In the genomic region with DNA sequence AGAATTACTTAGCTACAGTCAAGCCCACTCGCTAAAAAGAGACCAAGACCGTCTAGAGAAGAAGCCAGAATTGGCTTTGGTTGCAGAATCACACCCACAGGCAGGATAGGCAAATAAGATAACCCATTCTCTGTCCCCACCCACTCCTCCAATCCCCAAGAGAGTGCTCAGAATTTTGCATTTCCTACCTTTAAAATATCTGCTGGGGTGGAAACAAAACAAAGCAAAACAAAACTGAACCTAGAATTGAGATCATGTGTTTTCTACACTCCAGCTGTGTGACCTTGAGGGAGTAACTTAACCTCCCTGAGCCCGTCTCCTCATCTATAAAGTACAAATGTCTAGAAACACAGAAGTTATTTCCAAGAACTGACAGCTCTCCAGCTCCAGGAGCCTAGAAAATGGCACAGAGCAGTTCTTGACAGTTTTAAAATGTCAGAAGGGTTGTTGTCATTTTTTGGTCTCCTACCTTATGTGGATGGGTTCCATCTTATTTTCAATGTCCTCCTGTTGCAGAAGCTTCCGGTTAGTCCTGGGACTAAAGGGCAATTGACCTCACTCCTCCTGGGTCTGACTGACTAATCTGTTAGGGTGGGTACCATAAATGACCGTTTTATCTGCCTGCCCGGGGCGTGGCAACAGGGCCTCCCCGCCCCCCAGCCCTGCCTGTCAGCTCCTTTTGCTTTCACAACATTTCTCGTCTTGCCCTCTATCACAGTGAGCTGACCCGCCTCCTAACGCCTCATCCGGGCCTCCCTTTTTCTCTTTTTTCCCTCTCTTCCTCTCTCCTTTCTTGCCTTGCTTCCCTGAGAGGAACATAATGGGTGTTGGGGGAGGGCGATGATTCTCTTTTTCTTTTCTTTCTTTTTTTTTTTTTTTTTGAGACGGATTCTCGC, we compare ENCODE assay signal across 8 cellular contexts.
A peak's percentile ranks its signal among the peaks of the same experiment; 100 is the strongest.
DNase-seq lines count a peak whose midpoint lies in the region; ATAC-seq and TF ChIP-seq lines count a peak whose summit lies in the region.

No MANE protein-coding gene starts in this region.

- H3K4me3 ChIP-seq in mammary epithelial cell (replicated peaks in 1 of 3; ENCODE audit: insufficient read depth in 1 of 3, low read depth in 2 of 3, low read length in 3 of 3) (no peak overlapping the region), osteoblast (ENCODE audit: insufficient read depth, low read length) (no peak overlapping the region), testis (no peak overlapping the region)

- H4K20me1 ChIP-seq in mammary epithelial cell (ENCODE audit: insufficient read depth, low read length) (no peaks in the 10 kb centered on the region), osteoblast (ENCODE audit: insufficient read depth, low read length) (no peaks in the 10 kb centered on the region)

- no peak for TF ChIP-seq CTCF in mammary epithelial cell (conservative IDR thresholded peaks at IDR 0.05 in 1 of 2, IDR thresholded peaks at IDR 0.05 in 1 of 2; ENCODE audit: extremely low read depth in 1 of 2, insufficient read depth in 1 of 2, low read depth in 1 of 2, low read length in 2 of 2)
- TF ChIP-seq CTCF in osteoblast (IDR thresholded peaks at IDR 0.05; ENCODE audit: extremely low read depth, low read depth, low read length) = no peak
- TF ChIP-seq CTCF in testis (IDR thresholded peaks at IDR 0.05) = no peak

- intact Hi-C loops in mammary epithelial cell (cut with micrococcal nuclease) = no loop called here
- intact Hi-C loops in testis (cut with DNase I; ENCODE audit: low total_unique reads) = no loop called here
- intact Hi-C loops in head of caudate nucleus (cut with DNase I) = no loop called here

- no peak overlapping the region for H3K27ac ChIP-seq in mammary epithelial cell (ENCODE audit: insufficient read depth, low read depth, low read length)
- no peak overlapping the region for H3K27ac ChIP-seq in osteoblast (ENCODE audit: low read depth, low read length)
- H3K27ac ChIP-seq in testis = no peak overlapping the region

- 84% methylated on average over 10 of the region's 15 CpGs for WGBS in mammary epithelial cell (ENCODE audit: low coverage, missing lambda C conversion rate)
- 58 to 68% methylated on average over 15 of the region's 15 CpGs for WGBS in testis, 2 donors

- H3K27me3 ChIP-seq in mammary epithelial cell (ENCODE audit: insufficient read depth, low read length) (no peaks in the 10 kb centered on the region), osteoblast (ENCODE audit: insufficient read depth, low read length) (no peaks in the 10 kb centered on the region), testis (no peaks in the 10 kb centered on the region)

- H3K4me2 ChIP-seq in mammary epithelial cell (ENCODE audit: insufficient read depth, low read depth, low read length) = peak overlapping the region; percentile 55
- no peak overlapping the region for H3K4me2 ChIP-seq in osteoblast (ENCODE audit: insufficient read depth, low read length)

- H3K9me3 ChIP-seq in mammary epithelial cell (replicated peaks; ENCODE audit: insufficient read depth, low read length) (no peaks in the 10 kb centered on the region), osteoblast (ENCODE audit: low read depth, low read length) (no peaks in the 10 kb centered on the region), testis (no peaks in the 10 kb centered on the region)

- no peaks in the 10 kb centered on the region for H3K36me3 ChIP-seq in mammary epithelial cell (ENCODE audit: insufficient read depth, low read length)
- no peaks in the 10 kb centered on the region for H3K36me3 ChIP-seq in osteoblast (ENCODE audit: insufficient read depth, low read length)
- H3K36me3 ChIP-seq in testis (ENCODE audit: low read depth, missing control alignments) = no peaks in the 10 kb centered on the region

- DNase-seq in HuH-7 (ENCODE audit: low spot score) (peak; percentile 69), mammary epithelial cell (no peak), osteoblast (ENCODE audit: insufficient read length, low spot score, missing footprints) (peak; percentile 8), GOT3 (lab: John Stamatoyannopoulos, UW) (no peak), testis (no peak), head of caudate nucleus (no peak)

- no peak overlapping the region for H3K9ac ChIP-seq in mammary epithelial cell (ENCODE audit: insufficient read depth, low read length)

- peaks cover 16% of the 10 kb centered on the region for H3K4me1 ChIP-seq in mammary epithelial cell (ENCODE audit: insufficient read depth, low read length)
- peaks cover 10% of the 10 kb centered on the region for H3K4me1 ChIP-seq in osteoblast (ENCODE audit: insufficient read depth, low read length)
- H3K4me1 ChIP-seq in testis = no peaks in the 10 kb centered on the region

- ATAC-seq in GM18511 (IDR thresholded peaks at IDR 0.05; ENCODE audit: unreplicated experiment) (peak; percentile 88), GM21717 (IDR thresholded peaks at IDR 0.05; ENCODE audit: unreplicated experiment) (peak; percentile 82)

- no TSS peak for BruUV-seq in mammary epithelial cell (replicated peaks; lab: Mats Ljungman, UMichigan)

- H2AFZ ChIP-seq in mammary epithelial cell (ENCODE audit: low read depth, low read length) (peak overlapping the region; percentile 71), osteoblast (ENCODE audit: low read length) (peak overlapping the region; percentile 53)

- dilution Hi-C loops in mammary epithelial cell (cut with HindIII; ENCODE audit: low sequenced_read_pairs) = no loop called here

- no peaks in the 10 kb centered on the region for H3K79me2 ChIP-seq in mammary epithelial cell (ENCODE audit: insufficient read depth, low read length)
- no peaks in the 10 kb centered on the region for H3K79me2 ChIP-seq in osteoblast (ENCODE audit: insufficient read depth, low read length)

- in situ Hi-C loops in mammary epithelial cell (cut with MboI; ENCODE audit: low sequenced_read_pairs in 2 of 2) = no loop called here

- TF ChIP-seq POLR2A in testis (IDR thresholded peaks at IDR 0.05) = no peak

- CTCF ChIA-PET in mammary epithelial cell (lab: Charles Lee; ENCODE audit: low non-redundant PET) = no interaction called here

Comparison
In these comparisons a context has a peak if more than half of its experiments do, and no peak if none do; other contexts are left out.
1. DNase-seq: peak in HuH-7 (single experiment) and osteoblast (single experiment); none in mammary epithelial cell (single experiment), GOT3 (single experiment), testis (single experiment) and head of caudate nucleus (0 of 42).